Comparison of ENCODE assay signal across 14 cellular contexts in genomic region chr5:7857361-7857760, GRCh38. TPM values are rescaled to one million over a fixed set of nuclear protein-coding genes. Genes with fewer than 3 reads are reported as not detected.
"Had no signal": no experiment of that assay in that cellular context is flagged by ENCODE, and none has a peak within 500 bp of the region (broad histone marks: within the 10 kb centered on the region; RNA-seq: fewer than 3 reads in every experiment).

No MANE protein-coding gene starts in this region.

- H3K4me3 ChIP-seq: adrenal gland, colonic mucosa, heart left ventricle, upper lobe of left lung had no signal

- H3K27me3 ChIP-seq: adrenal gland, colonic mucosa, heart left ventricle, upper lobe of left lung had no signal

- H3K27ac ChIP-seq: adrenal gland, colonic mucosa, heart left ventricle, neutrophil, upper lobe of left lung had no signal

- H3K4me1 ChIP-seq: colonic mucosa, upper lobe of left lung had no signal

- H3K4me3 Mint-ChIP-seq: stimulated activated naive B cell treated with anti-CD40 and anti-IgM and Interleukin-4, amounts not matched to agents 10 μg/mL and 1 μg/mL and 100 μg/mL, for 72 hours had no signal

- H3K36me3 ChIP-seq: colonic mucosa had no signal

- H3K27me3 Mint-ChIP-seq: progenitor cell of endocrine pancreas had no signal

- H3K27ac Mint-ChIP-seq: progenitor cell of endocrine pancreas; stimulated activated naive B cell treated with anti-CD40 and anti-IgM and Interleukin-4, amounts not matched to agents 10 μg/mL and 1 μg/mL and 100 μg/mL, for 72 hours had no signal

- H3K9me3 ChIP-seq: adrenal gland, colonic mucosa, heart left ventricle, neutrophil, upper lobe of left lung had no signal

- DNase-seq: activated CD4-positive, alpha-beta T cell treated with anti-CD3 and anti-CD28 coated beads, Interleukin-2, amount 50 U/mL, for 1 hour; activated naive CD4-positive, alpha-beta T cell treated with anti-CD3 and anti-CD28 coated beads, Interleukin-2, amount 50 U/mL, for 16 hours; colonic mucosa; naive B cell; right cardiac atrium; stimulated activated naive B cell treated with anti-CD40 and anti-IgM and Interleukin-4, amounts not matched to agents 10 μg/mL and 1 μg/mL and 100 μg/mL, for 72 hours; T1000; upper lobe of left lung had no signal

RNA-seq across cellular contexts. Expression of gene CFAP90, which starts 6.4 kb away (rescaled TPM):
- total RNA-seq: colonic mucosa, fibroblast of lung, heart left ventricle, lung microvascular endothelial cell had no signal
- polyA plus RNA-seq: fibroblast of lung, heart left ventricle had no signal
